ENCODE assay signal across 1 cellular context in genomic region chr20:62548483-62548882, GRCh38.
TF ChIP-seq lines count a peak whose summit lies in the region.

No MANE protein-coding gene starts in this region.

TF ChIP-seq in HepG2, 621 proteins besides CTCF, POLR2A, EP300 and RAD21 (continued from another document):
- TF ChIP-seq TIGD3 (CRISPR knock-in tag; IDR thresholded peaks at IDR 0.05; ENCODE audit: borderline replicate concordance): no peak
